ENCODE assay signal across 1 cellular context in genomic region chr15:98668566-98669308, GRCh38.
TF ChIP-seq lines count a peak whose summit lies in the region.

No MANE protein-coding gene starts in this region.

TF ChIP-seq in HEK293, 187 proteins besides CTCF, POLR2A, EP300 and RAD21 (continued from another document):
- TF ChIP-seq ZNF26 (tag by site-specific recombination; IDR thresholded peaks at IDR 0.05) = no peak
- TF ChIP-seq ZNF585B (tag by site-specific recombination; IDR thresholded peaks at IDR 0.05) = no peak
- TF ChIP-seq ZNF639 (tag by site-specific recombination; IDR thresholded peaks at IDR 0.05) = peak; percentile 43; the same call in 1 of the 2 replicates
- TF ChIP-seq ZNF660 (tag by site-specific recombination; IDR thresholded peaks at IDR 0.05) = no peak
- no peak for TF ChIP-seq ZSCAN4 (tag by site-specific recombination; IDR thresholded peaks at IDR 0.05)
- TF ChIP-seq ZNF335 (tag by site-specific recombination; conservative IDR thresholded peaks at IDR 0.05) = no peak
- no peak for TF ChIP-seq GLI2 (tag by site-specific recombination; IDR thresholded peaks at IDR 0.05; ENCODE audit: borderline replicate concordance, low read depth)
- no peak for TF ChIP-seq ZNF48 (tag by site-specific recombination; IDR thresholded peaks at IDR 0.05)
- TF ChIP-seq KLF10 (tag by site-specific recombination; IDR thresholded peaks at IDR 0.05) = 0 out of 2 replicates have a peak, but pooled peaks have one; percentile 34
- TF ChIP-seq ZNF266 (tag by site-specific recombination; IDR thresholded peaks at IDR 0.05; ENCODE audit: low read depth) = no peak
- no peak for TF ChIP-seq ZNF624 (tag by site-specific recombination; IDR thresholded peaks at IDR 0.05)
- no peak for TF ChIP-seq ZNF561 (tag by site-specific recombination; IDR thresholded peaks at IDR 0.05; ENCODE audit: borderline replicate concordance)
- no peak; the same call in 1 of the 2 replicates for TF ChIP-seq IKZF3 (tag by site-specific recombination; IDR thresholded peaks at IDR 0.05)
- TF ChIP-seq ZNF664 (tag by site-specific recombination; IDR thresholded peaks at IDR 0.05) = no peak
- TF ChIP-seq ZNF366 (tag by site-specific recombination; conservative IDR thresholded peaks at IDR 0.05) = peak; percentile 46; the same call in 1 of the 2 replicates
- TF ChIP-seq GFI1B (tag by site-specific recombination; IDR thresholded peaks at IDR 0.05) = 0 out of 2 replicates have a peak, but pooled peaks have one; percentile 69
